27 cellular contexts compared by ENCODE assay signal in genomic region chr13:19767966-19768365, GRCh38. TPM values are rescaled to one million over a fixed set of nuclear protein-coding genes. Genes with fewer than 3 reads are reported as not detected.
DNase-seq lines count a peak whose midpoint lies in the region; ATAC-seq and TF ChIP-seq lines count a peak whose summit lies in the region.
"Had no signal": no experiment of that assay in that cellular context is flagged by ENCODE, and none has a peak within 500 bp of the region (broad histone marks: within the 10 kb centered on the region; RNA-seq: fewer than 3 reads in every experiment).

No MANE protein-coding gene starts in this region.

- CTCF ChIA-PET in WTC11 (lab: Charles Lee) = interaction anchor here (1.8 to 3.0 kb wide), 2 partner anchors 32 to 50 kb away, joined by 3 to 9 read pairs; no protein-coding TSS in a partner anchor

- H3K36me3 ChIP-seq in mucosa of descending colon (ENCODE audit: low read depth) = peaks cover 16% of the 10 kb centered on the region

- intact Hi-C loops in mucosa of descending colon (cut with DNase I, micrococcal nuclease) = no loop called here

- no peak for ATAC-seq in activated naive CD8-positive, alpha-beta T cell treated with anti-CD3 and anti-CD28 coated beads, Interleukin-2, amount 10 ng/mL, durations not matched to agents 7 days and 5 days (ENCODE audit: low read depth)
- no peak for ATAC-seq in activated naive CD8-positive, alpha-beta T cell treated with anti-CD3 and anti-CD28 coated beads, Interleukin-2, amount 50 U/mL, for 24 hours
- ATAC-seq in WTC11 = no peak
- no peak for ATAC-seq in stimulated activated naive CD8-positive, alpha-beta T cell treated with anti-CD3 and anti-CD28 coated beads, Interleukin-15, amount 100 ng/mL, for 72 hours
- ATAC-seq in mucosa of descending colon = no peak
- ATAC-seq: SK-N-SH treated with all-trans-retinoic acid at 6 μM for 48 hours had no signal

- H3K4me3 Mint-ChIP-seq in activated naive CD8-positive, alpha-beta T cell treated with anti-CD3 and anti-CD28 coated beads, Interleukin-2, amount 10 ng/mL, durations not matched to agents 7 days and 5 days = peak overlapping the region; percentile 9
- H3K4me3 Mint-ChIP-seq in activated naive CD8-positive, alpha-beta T cell treated with anti-CD3 and anti-CD28 coated beads, Interleukin-2, amount 50 U/mL, for 24 hours = no peak overlapping the region
- H3K4me3 Mint-ChIP-seq in WTC11 (no peak overlapping the region), mesothelial cell of epicardium (no peak overlapping the region)
- peak overlapping the region in 1 of 2 donors; percentile 32 for H3K4me3 Mint-ChIP-seq in stimulated activated naive CD8-positive, alpha-beta T cell treated with anti-CD3 and anti-CD28 coated beads, Interleukin-15, amount 100 ng/mL, for 72 hours
- H3K4me3 Mint-ChIP-seq: T-helper 2 cell treated with Interferon-gamma antibody and Interleukin-4, amounts not matched to agents 5 μg/mL and 100 μg/mL, for 36 hours had no signal

- no peaks in the 10 kb centered on the region for H3K27me3 Mint-ChIP-seq in activated naive CD8-positive, alpha-beta T cell treated with anti-CD3 and anti-CD28 coated beads, Interleukin-2, amount 10 ng/mL, durations not matched to agents 7 days and 5 days
- H3K27me3 Mint-ChIP-seq in activated naive CD8-positive, alpha-beta T cell treated with anti-CD3 and anti-CD28 coated beads, Interleukin-2, amount 50 U/mL, for 24 hours = no peaks in the 10 kb centered on the region
- H3K27me3 Mint-ChIP-seq in WTC11 (ENCODE audit: low read depth) (no peaks in the 10 kb centered on the region), mesothelial cell of epicardium (ENCODE audit: low read depth) (no peaks in the 10 kb centered on the region)
- H3K27me3 Mint-ChIP-seq in stimulated activated naive CD8-positive, alpha-beta T cell treated with anti-CD3 and anti-CD28 coated beads, Interleukin-15, amount 100 ng/mL, for 72 hours = no peaks in the 10 kb centered on the region
- H3K27me3 Mint-ChIP-seq: IgD-negative memory B cell had no signal

- H3K4me3 ChIP-seq in mucosa of descending colon = no peak overlapping the region
- H3K4me3 ChIP-seq: BLaER1, esophagus muscularis mucosa, HAP-1, psoas muscle, upper lobe of left lung had no signal

- POLR2A ChIA-PET in activated naive CD8-positive, alpha-beta T cell treated with anti-CD3 and anti-CD28 coated beads, Interleukin-2, amount 10 ng/mL, durations not matched to agents 7 days and 5 days (lab: Charles Lee) = interaction anchor here (1.5 kb wide), 1 partner anchor 96 kb away, joined by 4 read pairs; no protein-coding TSS in a partner anchor
- POLR2A ChIA-PET in WTC11 (lab: Charles Lee) = no interaction called here

- no peaks in the 10 kb centered on the region for H3K9me3 Mint-ChIP-seq in activated naive CD8-positive, alpha-beta T cell treated with anti-CD3 and anti-CD28 coated beads, Interleukin-2, amount 10 ng/mL, durations not matched to agents 7 days and 5 days
- no peaks in the 10 kb centered on the region for H3K9me3 Mint-ChIP-seq in activated naive CD8-positive, alpha-beta T cell treated with anti-CD3 and anti-CD28 coated beads, Interleukin-2, amount 50 U/mL, for 24 hours
- H3K9me3 Mint-ChIP-seq in WTC11 = no peaks in the 10 kb centered on the region
- H3K9me3 Mint-ChIP-seq in mesothelial cell of epicardium = no peaks in the 10 kb centered on the region
- H3K9me3 Mint-ChIP-seq in stimulated activated naive CD8-positive, alpha-beta T cell treated with anti-CD3 and anti-CD28 coated beads, Interleukin-15, amount 100 ng/mL, for 72 hours = no peaks in the 10 kb centered on the region
- H3K9me3 Mint-ChIP-seq: IgD-negative memory B cell; T-helper 2 cell treated with Interferon-gamma antibody and Interleukin-4, amounts not matched to agents 5 μg/mL and 100 μg/mL, for 36 hours had no signal

- no peak for TF ChIP-seq CTCF in WTC11 (IDR thresholded peaks at IDR 0.05)
- no peak for TF ChIP-seq CTCF in mesothelial cell of epicardium (IDR thresholded peaks at IDR 0.05; ENCODE audit: unreplicated experiment)
- no peak for TF ChIP-seq CTCF in mucosa of descending colon (IDR thresholded peaks at IDR 0.05)

- no peaks in the 10 kb centered on the region for H3K9me3 ChIP-seq in mucosa of descending colon
- H3K9me3 ChIP-seq: BLaER1, esophagus muscularis mucosa, HAP-1, neutrophil, psoas muscle, upper lobe of left lung had no signal

- no peak for DNase-seq in activated naive CD8-positive, alpha-beta T cell treated with anti-CD3 and anti-CD28 coated beads, Interleukin-2, amount 10 ng/mL, durations not matched to agents 7 days and 5 days
- DNase-seq in activated naive CD8-positive, alpha-beta T cell treated with anti-CD3 and anti-CD28 coated beads, Interleukin-2, amount 50 U/mL, for 24 hours = no peak
- DNase-seq in WTC11 (ENCODE audit: low spot score) = no peak
- DNase-seq in mesothelial cell of epicardium (ENCODE audit: low spot score in 2 of 2, unreplicated experiment in 2 of 2) = no peak
- DNase-seq in stimulated activated naive CD8-positive, alpha-beta T cell treated with anti-CD3 and anti-CD28 coated beads, Interleukin-15, amount 100 ng/mL, for 72 hours = no peak
- DNase-seq in mucosa of descending colon = no peak
- DNase-seq in inferior parietal cortex (ENCODE audit: extremely low spot score) = no peak
- DNase-seq: activated CD4-positive, alpha-beta T cell treated with anti-CD3 and anti-CD28 coated beads for 4 hours; activated gamma-delta T cell; anterior cingulate cortex; Calu3; cortex of kidney; DMS79 treated with DMSO at 0.1 percent for 48 hours; foreskin melanocyte; NCI-H1105; NCI-H187 treated with DMSO at 0.1 percent for 48 hours; NCI-H2171 treated with DMSO at 0.1 percent for 48 hours; NCI-H524 treated with DMSO at 0.1 percent for 48 hours; psoas muscle; upper lobe of left lung had no signal

- peaks cover 7% of the 10 kb centered on the region for H3K4me1 ChIP-seq in mucosa of descending colon (ENCODE audit: low read depth)

- peaks cover 34% of the 10 kb centered on the region for H3K36me3 Mint-ChIP-seq in activated naive CD8-positive, alpha-beta T cell treated with anti-CD3 and anti-CD28 coated beads, Interleukin-2, amount 10 ng/mL, durations not matched to agents 7 days and 5 days
- H3K36me3 Mint-ChIP-seq in activated naive CD8-positive, alpha-beta T cell treated with anti-CD3 and anti-CD28 coated beads, Interleukin-2, amount 50 U/mL, for 24 hours (ENCODE audit: low read depth) = peaks cover 56% of the 10 kb centered on the region
- H3K36me3 Mint-ChIP-seq in WTC11 = peaks cover 66% of the 10 kb centered on the region
- H3K36me3 Mint-ChIP-seq in mesothelial cell of epicardium = peaks cover 36% of the 10 kb centered on the region

- peak overlapping the region; percentile 5 for H3K27ac Mint-ChIP-seq in activated naive CD8-positive, alpha-beta T cell treated with anti-CD3 and anti-CD28 coated beads, Interleukin-2, amount 10 ng/mL, durations not matched to agents 7 days and 5 days
- H3K27ac Mint-ChIP-seq in activated naive CD8-positive, alpha-beta T cell treated with anti-CD3 and anti-CD28 coated beads, Interleukin-2, amount 50 U/mL, for 24 hours = no peak overlapping the region
- H3K27ac Mint-ChIP-seq in WTC11 (0 out of 2 replicates have a peak overlapping the region, but pooled peaks have one; percentile 41), mesothelial cell of epicardium (peak overlapping the region; percentile 69)
- H3K27ac Mint-ChIP-seq in stimulated activated naive CD8-positive, alpha-beta T cell treated with anti-CD3 and anti-CD28 coated beads, Interleukin-15, amount 100 ng/mL, for 72 hours = peak overlapping the region; percentile 57 to 76
- H3K27ac Mint-ChIP-seq: T-helper 2 cell treated with Interferon-gamma antibody and Interleukin-4, amounts not matched to agents 5 μg/mL and 100 μg/mL, for 36 hours had no signal

- H3K4me1 Mint-ChIP-seq in activated naive CD8-positive, alpha-beta T cell treated with anti-CD3 and anti-CD28 coated beads, Interleukin-2, amount 10 ng/mL, durations not matched to agents 7 days and 5 days = peaks cover 36% of the 10 kb centered on the region
- peaks cover 46% of the 10 kb centered on the region for H3K4me1 Mint-ChIP-seq in activated naive CD8-positive, alpha-beta T cell treated with anti-CD3 and anti-CD28 coated beads, Interleukin-2, amount 50 U/mL, for 24 hours
- peaks cover 14% of the 10 kb centered on the region for H3K4me1 Mint-ChIP-seq in WTC11
- peaks cover 9% of the 10 kb centered on the region for H3K4me1 Mint-ChIP-seq in mesothelial cell of epicardium
- peaks cover 53% of the 10 kb centered on the region for H3K4me1 Mint-ChIP-seq in stimulated activated naive CD8-positive, alpha-beta T cell treated with anti-CD3 and anti-CD28 coated beads, Interleukin-15, amount 100 ng/mL, for 72 hours

TF ChIP-seq in WTC11, 78 proteins besides CTCF, POLR2A, EP300 and RAD21 (continues in another document):
- TF ChIP-seq, protein P1, sequence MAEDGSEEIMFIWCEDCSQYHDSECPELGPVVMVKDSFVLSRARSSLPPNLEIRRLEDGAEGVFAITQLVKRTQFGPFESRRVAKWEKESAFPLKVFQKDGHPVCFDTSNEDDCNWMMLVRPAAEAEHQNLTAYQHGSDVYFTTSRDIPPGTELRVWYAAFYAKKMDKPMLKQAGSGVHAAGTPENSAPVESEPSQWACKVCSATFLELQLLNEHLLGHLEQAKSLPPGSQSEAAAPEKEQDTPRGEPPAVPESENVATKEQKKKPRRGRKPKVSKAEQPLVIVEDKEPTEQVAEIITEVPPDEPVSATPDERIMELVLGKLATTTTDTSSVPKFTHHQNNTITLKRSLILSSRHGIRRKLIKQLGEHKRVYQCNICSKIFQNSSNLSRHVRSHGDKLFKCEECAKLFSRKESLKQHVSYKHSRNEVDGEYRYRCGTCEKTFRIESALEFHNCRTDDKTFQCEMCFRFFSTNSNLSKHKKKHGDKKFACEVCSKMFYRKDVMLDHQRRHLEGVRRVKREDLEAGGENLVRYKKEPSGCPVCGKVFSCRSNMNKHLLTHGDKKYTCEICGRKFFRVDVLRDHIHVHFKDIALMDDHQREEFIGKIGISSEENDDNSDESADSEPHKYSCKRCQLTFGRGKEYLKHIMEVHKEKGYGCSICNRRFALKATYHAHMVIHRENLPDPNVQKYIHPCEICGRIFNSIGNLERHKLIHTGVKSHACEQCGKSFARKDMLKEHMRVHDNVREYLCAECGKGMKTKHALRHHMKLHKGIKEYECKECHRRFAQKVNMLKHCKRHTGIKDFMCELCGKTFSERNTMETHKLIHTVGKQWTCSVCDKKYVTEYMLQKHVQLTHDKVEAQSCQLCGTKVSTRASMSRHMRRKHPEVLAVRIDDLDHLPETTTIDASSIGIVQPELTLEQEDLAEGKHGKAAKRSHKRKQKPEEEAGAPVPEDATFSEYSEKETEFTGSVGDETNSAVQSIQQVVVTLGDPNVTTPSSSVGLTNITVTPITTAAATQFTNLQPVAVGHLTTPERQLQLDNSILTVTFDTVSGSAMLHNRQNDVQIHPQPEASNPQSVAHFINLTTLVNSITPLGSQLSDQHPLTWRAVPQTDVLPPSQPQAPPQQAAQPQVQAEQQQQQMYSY (CRISPR knock-in tag; IDR thresholded peaks at IDR 0.05) = no peak

RNA-seq across cellular contexts. Expression of gene PSPC1, which starts 14.8 kb away (rescaled TPM):
- 10 to 100 TPM; 75.6 to 80.3 TPM for total RNA-seq in activated naive CD8-positive, alpha-beta T cell treated with anti-CD3 and anti-CD28 coated beads, Interleukin-2, amount 10 ng/mL, durations not matched to agents 7 days and 5 days
- total RNA-seq in WTC11 (2021) (67.5 to 101 TPM (median 99.2 TPM) in 3 replicates), mesothelial cell of epicardium (85.1 to 86.7 TPM (median 85.8 TPM) in 3 replicates), mucosa of descending colon (10 to 100 TPM; 40.1 to 47.9 (median 42.9) TPM)
